Comparison of ENCODE assay signal across 8 cellular contexts in the genomic region with DNA sequence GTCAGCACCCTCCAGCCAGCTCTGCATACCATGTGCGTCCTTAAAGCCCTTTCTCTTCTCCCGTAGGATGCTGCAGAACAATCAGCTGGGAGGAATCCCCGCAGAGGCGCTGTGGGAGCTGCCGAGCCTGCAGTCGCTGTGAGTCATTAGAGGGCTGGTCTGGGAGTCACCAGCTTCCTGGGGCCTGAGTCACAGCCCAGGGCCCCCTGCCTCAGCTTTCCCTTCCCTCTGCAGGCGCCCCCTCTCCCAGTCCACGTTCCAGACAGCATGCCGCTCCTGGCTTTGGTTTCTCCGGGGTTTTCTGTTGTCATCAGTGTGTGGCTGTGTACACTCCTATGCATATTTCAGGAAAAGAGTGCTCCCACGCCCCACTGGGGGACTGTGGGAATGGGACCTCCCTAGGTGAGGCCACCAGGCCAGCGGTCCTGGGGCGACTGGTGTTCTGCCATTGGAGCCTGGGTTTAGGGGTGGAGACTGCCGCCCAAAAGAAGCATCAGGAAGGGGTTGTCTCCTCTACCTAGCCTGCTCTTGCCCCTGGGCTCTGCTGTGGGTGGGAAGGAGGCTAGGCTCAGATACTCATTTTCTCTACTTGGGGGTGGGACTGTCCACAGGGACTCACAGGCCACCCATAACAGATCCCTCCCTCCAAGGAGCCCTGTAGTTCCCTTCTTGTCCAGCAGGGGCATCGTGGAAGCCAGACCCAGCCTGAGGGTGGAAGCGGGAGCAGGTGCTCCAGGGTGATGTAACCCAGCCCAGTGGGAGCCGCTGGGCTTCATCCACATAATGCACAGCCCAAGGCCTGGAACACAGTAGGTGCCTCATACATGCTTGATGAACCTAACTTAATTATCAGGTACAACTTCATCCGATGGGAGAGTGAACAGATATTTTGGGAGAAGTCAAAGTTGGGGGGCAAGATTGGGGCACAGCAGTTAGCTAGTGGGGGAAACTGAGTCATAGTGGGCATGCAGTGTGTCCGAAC. TPM values are rescaled to one million over a fixed set of nuclear protein-coding genes. Genes with fewer than 3 reads are reported as not detected.
A peak's percentile ranks its signal among the peaks of the same experiment; 100 is the strongest.
DNase-seq lines count a peak whose midpoint lies in the region; ATAC-seq lines count a peak whose summit lies in the region.

No MANE protein-coding gene starts in this region.

- H2BK15ac ChIP-seq in mesenchymal stem cell (ENCODE audit: low read depth, poor library complexity, severe bottlenecking), result no peak overlapping the region

- H3K4me3 Mint-ChIP-seq in activated CD4-positive, alpha-beta T cell treated with anti-CD3 and anti-CD28 coated beads, Interleukin-2, amount 10 ng/mL, durations not matched to agents 24 days and 14 days, result no peak overlapping the region

- peaks cover 23% of the 10 kb centered on the region for H3K4me1 ChIP-seq in mesenchymal stem cell (ENCODE audit: control insufficient read depth, insufficient read depth, low read depth, low read length)

- H3K4me2 ChIP-seq in mesenchymal stem cell (ENCODE audit: low read length, poor library complexity, severe bottlenecking), result peak overlapping the region; percentile 60

- peak overlapping the region; percentile 40 for H2AK5ac ChIP-seq in mesenchymal stem cell (ENCODE audit: low read length, severe bottlenecking)

- no peaks in the 10 kb centered on the region for H3K9me3 Mint-ChIP-seq in activated CD4-positive, alpha-beta T cell treated with anti-CD3 and anti-CD28 coated beads, Interleukin-2, amount 10 ng/mL, durations not matched to agents 24 days and 14 days

- H3K27me3 Mint-ChIP-seq in activated CD4-positive, alpha-beta T cell treated with anti-CD3 and anti-CD28 coated beads, Interleukin-2, amount 10 ng/mL, durations not matched to agents 24 days and 14 days, result peaks cover 26% of the 10 kb centered on the region

- peak overlapping the region; percentile 43 for H4K91ac ChIP-seq in mesenchymal stem cell (ENCODE audit: low read length)

- peak overlapping the region in 1 of 2 experiments; percentile 78 for H2BK12ac ChIP-seq in mesenchymal stem cell (ENCODE audit: low read length in 2 of 2)

- H3K79me1 ChIP-seq in mesenchymal stem cell (replicated peaks; ENCODE audit: low read length, poor library complexity, severe bottlenecking), result no peaks in the 10 kb centered on the region

- peak overlapping the region; percentile 13 for H2BK120ac ChIP-seq in mesenchymal stem cell (ENCODE audit: low read depth, low read length)

- H3K27ac Mint-ChIP-seq in activated CD4-positive, alpha-beta T cell treated with anti-CD3 and anti-CD28 coated beads, Interleukin-2, amount 10 ng/mL, durations not matched to agents 24 days and 14 days, result no peak overlapping the region

- WGBS in mesenchymal stem cell, result 16% methylated on average over 17 of the region's 19 CpGs

- H3K36me3 Mint-ChIP-seq in activated CD4-positive, alpha-beta T cell treated with anti-CD3 and anti-CD28 coated beads, Interleukin-2, amount 10 ng/mL, durations not matched to agents 24 days and 14 days (ENCODE audit: low read depth), result no peaks in the 10 kb centered on the region

- H2BK5ac ChIP-seq in mesenchymal stem cell (ENCODE audit: low read depth, low read length, poor library complexity, severe bottlenecking), result peak overlapping the region; percentile 48

- peak overlapping the region in 1 of 2 experiments; percentile 43 for H3K4me3 ChIP-seq in mesenchymal stem cell (ENCODE audit: insufficient read depth in 1 of 2, low read depth in 1 of 2, low read length in 2 of 2)

- H3K4me1 Mint-ChIP-seq in activated CD4-positive, alpha-beta T cell treated with anti-CD3 and anti-CD28 coated beads, Interleukin-2, amount 10 ng/mL, durations not matched to agents 24 days and 14 days, result peaks cover 5% of the 10 kb centered on the region

- H3K36me3 ChIP-seq in mesenchymal stem cell (ENCODE audit: control insufficient read depth in 1 of 2, insufficient read depth in 2 of 2, low read depth in 1 of 2, low read length in 2 of 2), result no peaks in the 10 kb centered on the region

- H4K8ac ChIP-seq in mesenchymal stem cell (ENCODE audit: low read length), result peak overlapping the region; percentile 20

- H3K4ac ChIP-seq in mesenchymal stem cell (ENCODE audit: low read depth in 1 of 2, low read length in 2 of 2), result no peak overlapping the region

- peak overlapping the region; percentile 17 to 81 for H3K18ac ChIP-seq in mesenchymal stem cell (ENCODE audit: low read depth in 1 of 2, low read length in 2 of 2)

- H3K27ac ChIP-seq in mesenchymal stem cell (ENCODE audit: low read length, poor library complexity, severe bottlenecking), result peak overlapping the region; percentile 83

- intact Hi-C loops in activated CD4-positive, alpha-beta T cell treated with anti-CD3 and anti-CD28 coated beads, Interleukin-2, amount 10 ng/mL, durations not matched to agents 24 days and 14 days (cut with micrococcal nuclease), result no loop called here

- no peaks in the 10 kb centered on the region for H3K9me3 ChIP-seq in mesenchymal stem cell (ENCODE audit: control insufficient read depth, low read length)

- peak; percentile 91 for DNase-seq in D341Med (ENCODE audit: low spot score)
- peak; percentile 29 to 78 for DNase-seq in NCI-H446 (lab: John Stamatoyannopoulos, UW)
- DNase-seq in activated CD4-positive, alpha-beta T cell treated with anti-CD3 and anti-CD28 coated beads, Interleukin-2, amount 10 ng/mL, durations not matched to agents 24 days and 14 days, result peak; percentile 91
- peak; percentile 9 to 78 for DNase-seq in dermis microvascular lymphatic vessel endothelial cell (ENCODE audit: low read depth in 2 of 2)
- peak; percentile 97 for DNase-seq in mesenchymal stem cell
- peak; percentile 44 to 52 for DNase-seq in stimulated activated CD8-positive, alpha-beta memory T cell treated with anti-CD3 and anti-CD28 coated beads, Interleukin-15, amount 100 ng/mL, for 48 hours (ENCODE audit: low read depth in 2 of 2)

- H3K27me3 ChIP-seq in mesenchymal stem cell (ENCODE audit: control insufficient read depth in 1 of 2, insufficient read depth in 1 of 2, low read length in 2 of 2), result peaks cover 0 to 54% of the 10 kb centered on the region in 2 experiments

- H3K23ac ChIP-seq in mesenchymal stem cell (ENCODE audit: low read length in 2 of 2), result no peak overlapping the region

- H2AFZ ChIP-seq in mesenchymal stem cell (ENCODE audit: low read depth, low read length), result peak overlapping the region; percentile 30

- peak; percentile 59 for ATAC-seq in HG02678 (IDR thresholded peaks at IDR 0.05; ENCODE audit: unreplicated experiment)
- ATAC-seq in HG02840 (IDR thresholded peaks at IDR 0.05; ENCODE audit: low FRiP score, unreplicated experiment), result no peak

- H3K9ac ChIP-seq in mesenchymal stem cell (ENCODE audit: low read length), result no peak overlapping the region

- no peak overlapping the region for H3K14ac ChIP-seq in mesenchymal stem cell (ENCODE audit: low read length in 2 of 2)

RNA-seq across cellular contexts. Expression of a gene that starts 42.5 kb away (rescaled TPM):
- total RNA-seq in activated CD4-positive, alpha-beta T cell treated with anti-CD3 and anti-CD28 coated beads, Interleukin-2, amount 10 ng/mL, durations not matched to agents 24 days and 14 days, result not detected in 2 replicates
- not detected in 2 replicates for total RNA-seq in dermis microvascular lymphatic vessel endothelial cell
- not detected for polyA plus RNA-seq in mesenchymal stem cell (2013, experiment 1 of 2)
- not detected for polyA plus RNA-seq in mesenchymal stem cell (2013, experiment 2 of 2)

Comparison
In these comparisons a context has a peak if more than half of its experiments do, and no peak if none do; other contexts are left out.
1. DNase-seq: peak in every context shown above with its lines; median percentile 97 in mesenchymal stem cell; 91 in D341Med; 91 in activated CD4-positive, alpha-beta T cell treated with anti-CD3 and anti-CD28 coated beads, Interleukin-2, amount 10 ng/mL, durations not matched to agents 24 days and 14 days; 54 in NCI-H446; 48 in stimulated activated CD8-positive, alpha-beta memory T cell treated with anti-CD3 and anti-CD28 coated beads, Interleukin-15, amount 100 ng/mL, for 48 hours; 44 in dermis microvascular lymphatic vessel endothelial cell.